8 cellular contexts compared by ENCODE assay signal in the genomic region with DNA sequence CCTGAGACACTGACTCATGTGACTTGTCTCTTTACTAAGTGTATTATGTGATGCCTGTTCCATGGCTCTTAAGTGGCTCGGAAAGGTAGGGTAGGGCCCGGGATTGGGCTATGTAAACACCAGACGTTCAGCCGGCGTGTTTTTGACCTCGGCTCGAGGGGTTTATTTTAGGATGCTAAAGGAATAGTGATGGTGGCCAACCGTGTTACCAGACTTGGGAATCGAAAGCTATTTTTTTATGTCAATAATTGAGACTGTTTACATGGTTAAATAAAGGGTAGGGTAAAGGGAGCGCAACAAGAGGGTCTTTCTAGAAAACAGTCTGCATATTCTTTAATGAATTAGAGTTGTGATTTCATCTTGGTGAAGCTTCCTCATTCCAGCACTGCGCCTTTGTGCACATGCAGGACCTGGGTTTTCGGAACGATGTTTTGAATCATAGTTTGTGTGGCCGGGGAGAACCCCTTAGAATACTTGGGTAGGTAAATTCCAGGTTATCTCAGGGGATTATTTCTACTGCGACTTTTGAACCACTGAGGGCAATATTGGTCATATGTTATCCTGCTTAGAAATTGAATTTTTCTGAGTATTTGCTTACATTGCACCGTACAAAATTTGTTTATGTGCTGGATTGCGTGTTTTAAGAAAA. TPM values are rescaled to one million over a fixed set of nuclear protein-coding genes. Genes with fewer than 3 reads are reported as not detected.
DNase-seq lines count a peak whose midpoint lies in the region; ATAC-seq and TF ChIP-seq lines count a peak whose summit lies in the region.

No MANE protein-coding gene starts in this region.

- H3K27ac Mint-ChIP-seq in osteocyte (ENCODE audit: unreplicated experiment) = peak overlapping the region; percentile 88

- ATAC-seq in HG02938 (IDR thresholded peaks at IDR 0.05; ENCODE audit: unreplicated experiment) = peak; percentile 5
- peak; percentile 55 to 62 for ATAC-seq in activated T-cell treated with anti-CD3 and anti-CD28 coated beads, Interleukin-2, amount 50 U/mL, for 4 hours

- H3K4me3 Mint-ChIP-seq in activated T-cell treated with anti-CD3 and anti-CD28 coated beads, Interleukin-2, amount 50 U/mL, for 4 hours = peak overlapping the region; percentile 89
- H3K4me3 Mint-ChIP-seq in osteocyte (ENCODE audit: unreplicated experiment) = peak overlapping the region; percentile 91

- H3K36me3 Mint-ChIP-seq in activated T-cell treated with anti-CD3 and anti-CD28 coated beads, Interleukin-2, amount 50 U/mL, for 4 hours (ENCODE audit: insufficient read depth) = no peaks in the 10 kb centered on the region
- H3K36me3 Mint-ChIP-seq in osteocyte (ENCODE audit: unreplicated experiment) = no peaks in the 10 kb centered on the region

- DNase-seq in NCI-H2081 (lab: John Stamatoyannopoulos, UW) = peak; percentile 47 to 74
- DNase-seq in NCI-H2081 treated with DMSO at 0.1 percent for 48 hours (lab: John Stamatoyannopoulos, UW) = no peak
- peak; percentile 43 to 54 for DNase-seq in NOMO-1 (lab: John Stamatoyannopoulos, UW; ENCODE audit: unreplicated experiment in 2 of 2)
- peak; percentile 34 for DNase-seq in activated T-cell treated with anti-CD3 and anti-CD28 coated beads, Interleukin-2, amount 50 U/mL, for 4 hours
- DNase-seq in foreskin melanocyte = peak; percentile 23
- peak; percentile 72 for DNase-seq in osteocyte (ENCODE audit: extremely low spot score, unreplicated experiment)
- no peak for DNase-seq in COR-L47 (lab: John Stamatoyannopoulos, UW)

- H3K9me3 Mint-ChIP-seq in activated T-cell treated with anti-CD3 and anti-CD28 coated beads, Interleukin-2, amount 50 U/mL, for 4 hours = no peaks in the 10 kb centered on the region
- H3K9me3 Mint-ChIP-seq in osteocyte (ENCODE audit: unreplicated experiment) = no peaks in the 10 kb centered on the region

- no peaks in the 10 kb centered on the region for H3K27me3 Mint-ChIP-seq in activated T-cell treated with anti-CD3 and anti-CD28 coated beads, Interleukin-2, amount 50 U/mL, for 4 hours (ENCODE audit: low read depth)
- H3K27me3 Mint-ChIP-seq in osteocyte (ENCODE audit: unreplicated experiment) = peaks cover 2% of the 10 kb centered on the region

- TF ChIP-seq CTCF in osteocyte (IDR thresholded peaks at IDR 0.05) = no peak

- H3K4me1 Mint-ChIP-seq in activated T-cell treated with anti-CD3 and anti-CD28 coated beads, Interleukin-2, amount 50 U/mL, for 4 hours (ENCODE audit: low read depth) = peaks cover 42% of the 10 kb centered on the region
- H3K4me1 Mint-ChIP-seq in osteocyte (ENCODE audit: unreplicated experiment) = peaks cover 39% of the 10 kb centered on the region

RNA-seq across cellular contexts. Expression of gene PIK3CA, which starts 1.2 kb away (rescaled TPM):
- 10 to 100 TPM; 11.4 to 16.1 (median 12.0) TPM for total RNA-seq in activated T-cell treated with anti-CD3 and anti-CD28 coated beads, Interleukin-2, amount 50 U/mL, for 4 hours
- total RNA-seq in osteocyte = 42.1 and 48.1 TPM in 2 replicates

Comparison
In these comparisons a context has a peak if more than half of its experiments do, and no peak if none do; other contexts are left out.
1. DNase-seq: peak in NCI-H2081 (2 of 2), NOMO-1 (2 of 2), activated T-cell treated with anti-CD3 and anti-CD28 coated beads, Interleukin-2, amount 50 U/mL, for 4 hours (single experiment), foreskin melanocyte (single experiment) and osteocyte (single experiment); none in NCI-H2081 treated with DMSO at 0.1 percent for 48 hours (single experiment) and COR-L47 (single experiment).